ENCODE assay signal across 9 cellular contexts in genomic region chr13:62320129-62320724, GRCh38.
DNase-seq lines count a peak whose midpoint lies in the region; ATAC-seq and TF ChIP-seq lines count a peak whose summit lies in the region.
"Had no signal": no experiment of that assay in that cellular context is flagged by ENCODE, and none has a peak within 500 bp of the region (broad histone marks: within the 10 kb centered on the region; RNA-seq: fewer than 3 reads in every experiment).

No MANE protein-coding gene starts in this region.

- H2AK5ac ChIP-seq in H9 (ENCODE audit: insufficient read length, low read length): no peak overlapping the region

- H3K27me3 Mint-ChIP-seq in H9 (ENCODE audit: low read depth) (no peaks in the 10 kb centered on the region), WTC11 (ENCODE audit: low read depth) (no peaks in the 10 kb centered on the region)

- no peak overlapping the region for H2BK15ac ChIP-seq in H9 (ENCODE audit: low read depth, low read length)

- H3K27me3 ChIP-seq in H9 (ENCODE audit: insufficient read depth, low read length) (no peaks in the 10 kb centered on the region), liver (ENCODE audit: control insufficient read depth in 4 of 4, insufficient read depth in 4 of 4, low read length in 3 of 4) (no peaks in the 10 kb centered on the region)

- TF ChIP-seq RAD21 in liver (IDR thresholded peaks at IDR 0.05): peak; percentile 73 to 77

- H3K4me1 Mint-ChIP-seq in H9: no peaks in the 10 kb centered on the region
- H3K4me1 Mint-ChIP-seq in WTC11: no peaks in the 10 kb centered on the region

- H3K27ac ChIP-seq in H9 (ENCODE audit: insufficient read length, low read depth, low read length) (no peak overlapping the region), liver (ENCODE audit: low read depth in 1 of 2, low read length in 2 of 2) (no peak overlapping the region)

- no peak overlapping the region for H2BK120ac ChIP-seq in H9 (ENCODE audit: low read depth, low read length, poor library complexity, severe bottlenecking)

- H4K5ac ChIP-seq in H9 (ENCODE audit: insufficient read length, low read depth, low read length): no peak overlapping the region

- H2BK12ac ChIP-seq in H9 (ENCODE audit: insufficient read length, low read depth, low read length): no peak overlapping the region

- no peak overlapping the region for H2BK5ac ChIP-seq in H9 (ENCODE audit: insufficient read length, low read length)

- H3K27ac Mint-ChIP-seq in H9: no peak overlapping the region
- no peak overlapping the region for H3K27ac Mint-ChIP-seq in WTC11

- no peak overlapping the region for H3K4ac ChIP-seq in H9 (ENCODE audit: low read depth, low read length)

- H4K8ac ChIP-seq in H9 (replicated peaks; ENCODE audit: insufficient read length, low read depth, low read length): no peak overlapping the region

- H3K79me2 ChIP-seq in H9 (ENCODE audit: insufficient read depth, low read length): no peaks in the 10 kb centered on the region

- H2AFZ ChIP-seq in H9 (ENCODE audit: low read length): no peak overlapping the region

- H4K20me1 ChIP-seq in H9 (ENCODE audit: control insufficient read depth, insufficient read depth, insufficient read length): no peaks in the 10 kb centered on the region

- H3K23me2 ChIP-seq in H9 (ENCODE audit: insufficient read length, low read depth, low read length, poor library complexity, severe bottlenecking): no peaks in the 10 kb centered on the region

- no peak overlapping the region for H3K56ac ChIP-seq in H9 (ENCODE audit: insufficient read length, low read depth, low read length)

- WGBS in H9 (ENCODE audit: extremely low coverage, insufficient read length, low lambda C conversion rate): no CpG with 5 or more reads among the region's 1 CpG
- 11% methylated on average over 1 of the region's 1 CpG for WGBS in liver

- H3K14ac ChIP-seq in H9 (ENCODE audit: insufficient read depth, low read length): no peak overlapping the region

- no peak overlapping the region for H3K9ac ChIP-seq in H9 (ENCODE audit: extremely low read depth, insufficient read length, low read length)
- no peak overlapping the region for H3K9ac ChIP-seq in liver (ENCODE audit: low read depth in 1 of 2, low read length in 2 of 2)

- TF ChIP-seq CTCF in H9 (conservative IDR thresholded peaks at IDR 0.05): peak; percentile 81
- TF ChIP-seq CTCF in WTC11 (IDR thresholded peaks at IDR 0.05): 0 out of 2 replicates have a peak, but pooled peaks have one; percentile 25
- TF ChIP-seq CTCF in liver (IDR thresholded peaks at IDR 0.05; ENCODE audit: low read depth, low read length, missing input control): peak; percentile 36

- H3K36me3 ChIP-seq in liver (ENCODE audit: control insufficient read depth in 4 of 4, insufficient read depth in 3 of 4, low read depth in 1 of 4, low read length in 3 of 4): no peaks in the 10 kb centered on the region

- no peak overlapping the region for H3K4me2 ChIP-seq in H9 (ENCODE audit: insufficient read depth, insufficient read length, low read length)

- ATAC-seq in WTC11 (peak; percentile 47; the same call in 1 of the 2 replicates), HG02938 (IDR thresholded peaks at IDR 0.05; ENCODE audit: unreplicated experiment) (no peak)

- no peaks in the 10 kb centered on the region for H3K79me1 ChIP-seq in H9 (ENCODE audit: insufficient read depth, low read depth, low read length, poor library complexity, severe bottlenecking)

- no peak overlapping the region for H3K4me3 ChIP-seq in liver (ENCODE audit: low read depth in 1 of 3, low read length in 3 of 3)
- H3K4me3 ChIP-seq: lung had no signal

- DNase-seq in DMS153 (lab: John Stamatoyannopoulos, UW) (peak; percentile 55), H9 (no peak), NCI-H1436 (lab: John Stamatoyannopoulos, UW) (peak; percentile 14), WTC11 (ENCODE audit: low spot score) (no peak)
- no peak for DNase-seq in activated naive CD4-positive, alpha-beta T cell treated with Interleukin-2 at 50 U/mL for 16 hours
- DNase-seq in activated effector memory CD4-positive, alpha-beta T cell treated with anti-CD3 and anti-CD28 coated beads, Interleukin-2, amount 50 U/mL, for 16 hours: no peak

- no peak overlapping the region for H3T11ph ChIP-seq in H9 (ENCODE audit: low read length)

- POLR2A ChIA-PET in WTC11 (lab: Charles Lee): no interaction called here

- CTCF ChIA-PET in WTC11 (lab: Charles Lee): interaction anchor here (1.3 to 2.1 kb wide), 2 partner anchors 28 to 38 kb away, joined by 3 to 11 read pairs; no protein-coding TSS in a partner anchor

- no peak overlapping the region for H4K91ac ChIP-seq in H9 (ENCODE audit: insufficient read length, low read depth, low read length)

- H3K4me1 ChIP-seq in H9 (ENCODE audit: insufficient read depth, low read length) (no peaks in the 10 kb centered on the region), liver (ENCODE audit: control insufficient read depth in 4 of 4, insufficient read depth in 4 of 4, low read length in 3 of 4) (no peaks in the 10 kb centered on the region)

- H3K4me3 Mint-ChIP-seq in H9: no peak overlapping the region
- H3K4me3 Mint-ChIP-seq in WTC11: no peak overlapping the region

- H3K9me3 ChIP-seq in H9 (ENCODE audit: control insufficient read depth, low read depth, low read length) (no peaks in the 10 kb centered on the region), liver (ENCODE audit: control insufficient read depth in 4 of 4, low read length in 3 of 4) (no peaks in the 10 kb centered on the region)

- H3K36me3 Mint-ChIP-seq in H9 (ENCODE audit: insufficient read depth in 1 of 3, low read depth in 3 of 3): no peaks in the 10 kb centered on the region
- no peaks in the 10 kb centered on the region for H3K36me3 Mint-ChIP-seq in WTC11

- H3K9me3 Mint-ChIP-seq in H9: no peaks in the 10 kb centered on the region
- no peaks in the 10 kb centered on the region for H3K9me3 Mint-ChIP-seq in WTC11

- no peak overlapping the region for H2BK20ac ChIP-seq in H9 (ENCODE audit: low read depth, low read length, poor library complexity, severe bottlenecking)

- no peak overlapping the region for H3K23ac ChIP-seq in H9 (ENCODE audit: insufficient read length, low read depth, low read length)

- no peak overlapping the region for H3K18ac ChIP-seq in H9 (ENCODE audit: insufficient read length, low read depth, low read length)

TF ChIP-seq in WTC11, 78 proteins besides CTCF, POLR2A, EP300 and RAD21:
- TF ChIP-seq NFATC4 (CRISPR knock-in tag; IDR thresholded peaks at IDR 0.05): no peak

TF ChIP-seq in liver, 16 proteins besides CTCF, POLR2A, EP300 and RAD21 (continues in another document):
- TF ChIP-seq, protein P1, sequence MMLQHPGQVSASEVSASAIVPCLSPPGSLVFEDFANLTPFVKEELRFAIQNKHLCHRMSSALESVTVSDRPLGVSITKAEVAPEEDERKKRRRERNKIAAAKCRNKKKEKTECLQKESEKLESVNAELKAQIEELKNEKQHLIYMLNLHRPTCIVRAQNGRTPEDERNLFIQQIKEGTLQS (IDR thresholded peaks at IDR 0.05): no peak
- TF ChIP-seq EGR1 (IDR thresholded peaks at IDR 0.05; ENCODE audit: low read depth in 2 of 2): no peak
- no peak for TF ChIP-seq YY1 (IDR thresholded peaks at IDR 0.05)
- no peak for TF ChIP-seq HNF4A (conservative IDR thresholded peaks at IDR 0.05)
- no peak for TF ChIP-seq SP1 (IDR thresholded peaks at IDR 0.05)
- TF ChIP-seq JUND (IDR thresholded peaks at IDR 0.05): no peak
- no peak for TF ChIP-seq RXRA (IDR thresholded peaks at IDR 0.05)
- no peak for TF ChIP-seq ZBTB33 (IDR thresholded peaks at IDR 0.05)
- TF ChIP-seq FOXA1 (IDR thresholded peaks at IDR 0.05): no peak
- TF ChIP-seq TAF1 (conservative IDR thresholded peaks at IDR 0.05): no peak
- TF ChIP-seq NR2F2 (IDR thresholded peaks at IDR 0.05): no peak
- TF ChIP-seq, protein P2, sequence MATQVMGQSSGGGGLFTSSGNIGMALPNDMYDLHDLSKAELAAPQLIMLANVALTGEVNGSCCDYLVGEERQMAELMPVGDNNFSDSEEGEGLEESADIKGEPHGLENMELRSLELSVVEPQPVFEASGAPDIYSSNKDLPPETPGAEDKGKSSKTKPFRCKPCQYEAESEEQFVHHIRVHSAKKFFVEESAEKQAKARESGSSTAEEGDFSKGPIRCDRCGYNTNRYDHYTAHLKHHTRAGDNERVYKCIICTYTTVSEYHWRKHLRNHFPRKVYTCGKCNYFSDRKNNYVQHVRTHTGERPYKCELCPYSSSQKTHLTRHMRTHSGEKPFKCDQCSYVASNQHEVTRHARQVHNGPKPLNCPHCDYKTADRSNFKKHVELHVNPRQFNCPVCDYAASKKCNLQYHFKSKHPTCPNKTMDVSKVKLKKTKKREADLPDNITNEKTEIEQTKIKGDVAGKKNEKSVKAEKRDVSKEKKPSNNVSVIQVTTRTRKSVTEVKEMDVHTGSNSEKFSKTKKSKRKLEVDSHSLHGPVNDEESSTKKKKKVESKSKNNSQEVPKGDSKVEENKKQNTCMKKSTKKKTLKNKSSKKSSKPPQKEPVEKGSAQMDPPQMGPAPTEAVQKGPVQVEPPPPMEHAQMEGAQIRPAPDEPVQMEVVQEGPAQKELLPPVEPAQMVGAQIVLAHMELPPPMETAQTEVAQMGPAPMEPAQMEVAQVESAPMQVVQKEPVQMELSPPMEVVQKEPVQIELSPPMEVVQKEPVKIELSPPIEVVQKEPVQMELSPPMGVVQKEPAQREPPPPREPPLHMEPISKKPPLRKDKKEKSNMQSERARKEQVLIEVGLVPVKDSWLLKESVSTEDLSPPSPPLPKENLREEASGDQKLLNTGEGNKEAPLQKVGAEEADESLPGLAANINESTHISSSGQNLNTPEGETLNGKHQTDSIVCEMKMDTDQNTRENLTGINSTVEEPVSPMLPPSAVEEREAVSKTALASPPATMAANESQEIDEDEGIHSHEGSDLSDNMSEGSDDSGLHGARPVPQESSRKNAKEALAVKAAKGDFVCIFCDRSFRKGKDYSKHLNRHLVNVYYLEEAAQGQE (IDR thresholded peaks at IDR 0.05): no peak
- no peak for TF ChIP-seq FOXA2 (IDR thresholded peaks at IDR 0.05)
- TF ChIP-seq GABPA (IDR thresholded peaks at IDR 0.05 in 1 of 2, conservative IDR thresholded peaks at IDR 0.05 in 1 of 2): no peak
- TF ChIP-seq HNF4G (IDR thresholded peaks at IDR 0.05): no peak

Comparison
In these comparisons a context has a peak if more than half of its experiments do, and no peak if none do; other contexts are left out.
1. DNase-seq: peak in DMS153 (single experiment) and NCI-H1436 (single experiment); none in H9 (single experiment), WTC11 (single experiment), activated naive CD4-positive, alpha-beta T cell treated with Interleukin-2 at 50 U/mL for 16 hours (single experiment) and activated effector memory CD4-positive, alpha-beta T cell treated with anti-CD3 and anti-CD28 coated beads, Interleukin-2, amount 50 U/mL, for 16 hours (single experiment).
2. CTCF ChIP-seq: peak in every context shown above with its lines; median percentile 81 in H9; 36 in liver; 25 in WTC11.